Comparison of ENCODE assay signal across 2 cellular contexts in genomic region chr4:1453731-1454130, GRCh38.
A peak's percentile ranks its signal among the peaks of the same experiment; 100 is the strongest.
TF ChIP-seq lines count a peak whose summit lies in the region.

No MANE protein-coding gene starts in this region.

TF ChIP-seq in HEK293, 187 proteins besides CTCF, POLR2A, EP300 and RAD21 (continued from another document):
- no peak for TF ChIP-seq ZNF488 (tag by site-specific recombination; IDR thresholded peaks at IDR 0.05)
- TF ChIP-seq, protein P1, sequence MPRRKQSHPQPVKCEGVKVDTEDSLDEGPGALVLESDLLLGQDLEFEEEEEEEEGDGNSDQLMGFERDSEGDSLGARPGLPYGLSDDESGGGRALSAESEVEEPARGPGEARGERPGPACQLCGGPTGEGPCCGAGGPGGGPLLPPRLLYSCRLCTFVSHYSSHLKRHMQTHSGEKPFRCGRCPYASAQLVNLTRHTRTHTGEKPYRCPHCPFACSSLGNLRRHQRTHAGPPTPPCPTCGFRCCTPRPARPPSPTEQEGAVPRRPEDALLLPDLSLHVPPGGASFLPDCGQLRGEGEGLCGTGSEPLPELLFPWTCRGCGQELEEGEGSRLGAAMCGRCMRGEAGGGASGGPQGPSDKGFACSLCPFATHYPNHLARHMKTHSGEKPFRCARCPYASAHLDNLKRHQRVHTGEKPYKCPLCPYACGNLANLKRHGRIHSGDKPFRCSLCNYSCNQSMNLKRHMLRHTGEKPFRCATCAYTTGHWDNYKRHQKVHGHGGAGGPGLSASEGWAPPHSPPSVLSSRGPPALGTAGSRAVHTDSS (tag by site-specific recombination; IDR thresholded peaks at IDR 0.05), result peak; percentile 63; the same call in 1 of the 2 replicates
- no peak for TF ChIP-seq ZNF600 (tag by site-specific recombination; IDR thresholded peaks at IDR 0.05)
- 0 out of 2 replicates have a peak, but pooled peaks have one; percentile 3 for TF ChIP-seq ZNF133 (tag by site-specific recombination; IDR thresholded peaks at IDR 0.05)
- TF ChIP-seq ZNF423 (tag by site-specific recombination; IDR thresholded peaks at IDR 0.05), result no peak
- 0 out of 2 replicates have a peak, but pooled peaks have one; percentile 13 for TF ChIP-seq ZSCAN23 (tag by site-specific recombination; IDR thresholded peaks at IDR 0.05)
- TF ChIP-seq ZNF311 (tag by site-specific recombination; IDR thresholded peaks at IDR 0.05; ENCODE audit: borderline replicate concordance), result no peak
- no peak for TF ChIP-seq YY1 (tag by site-specific recombination; IDR thresholded peaks at IDR 0.05)
- TF ChIP-seq, protein P2, sequence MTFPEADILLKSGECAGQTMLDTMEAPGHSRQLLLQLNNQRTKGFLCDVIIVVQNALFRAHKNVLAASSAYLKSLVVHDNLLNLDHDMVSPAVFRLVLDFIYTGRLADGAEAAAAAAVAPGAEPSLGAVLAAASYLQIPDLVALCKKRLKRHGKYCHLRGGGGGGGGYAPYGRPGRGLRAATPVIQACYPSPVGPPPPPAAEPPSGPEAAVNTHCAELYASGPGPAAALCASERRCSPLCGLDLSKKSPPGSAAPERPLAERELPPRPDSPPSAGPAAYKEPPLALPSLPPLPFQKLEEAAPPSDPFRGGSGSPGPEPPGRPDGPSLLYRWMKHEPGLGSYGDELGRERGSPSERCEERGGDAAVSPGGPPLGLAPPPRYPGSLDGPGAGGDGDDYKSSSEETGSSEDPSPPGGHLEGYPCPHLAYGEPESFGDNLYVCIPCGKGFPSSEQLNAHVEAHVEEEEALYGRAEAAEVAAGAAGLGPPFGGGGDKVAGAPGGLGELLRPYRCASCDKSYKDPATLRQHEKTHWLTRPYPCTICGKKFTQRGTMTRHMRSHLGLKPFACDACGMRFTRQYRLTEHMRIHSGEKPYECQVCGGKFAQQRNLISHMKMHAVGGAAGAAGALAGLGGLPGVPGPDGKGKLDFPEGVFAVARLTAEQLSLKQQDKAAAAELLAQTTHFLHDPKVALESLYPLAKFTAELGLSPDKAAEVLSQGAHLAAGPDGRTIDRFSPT (tag by site-specific recombination; IDR thresholded peaks at IDR 0.05), result no peak
- TF ChIP-seq ZNF514 (tag by site-specific recombination; IDR thresholded peaks at IDR 0.05), result no peak
- TF ChIP-seq ZBTB1 (tag by site-specific recombination; IDR thresholded peaks at IDR 0.05), result no peak
- TF ChIP-seq SP2 (tag by site-specific recombination; IDR thresholded peaks at IDR 0.05), result no peak
- no peak for TF ChIP-seq ZNF112 (tag by site-specific recombination; IDR thresholded peaks at IDR 0.05)
- TF ChIP-seq SCRT2 (tag by site-specific recombination; IDR thresholded peaks at IDR 0.05), result no peak
- TF ChIP-seq ZNF585B (tag by site-specific recombination; IDR thresholded peaks at IDR 0.05), result no peak
- no peak for TF ChIP-seq ZNF747 (tag by site-specific recombination; IDR thresholded peaks at IDR 0.05)
- no peak for TF ChIP-seq MEIS1 (CRISPR knock-in tag; IDR thresholded peaks at IDR 0.05; ENCODE audit: borderline replicate concordance)
- TF ChIP-seq ZNF596 (tag by site-specific recombination; IDR thresholded peaks at IDR 0.05), result no peak
- TF ChIP-seq ZNF530 (tag by site-specific recombination; IDR thresholded peaks at IDR 0.05; ENCODE audit: low read depth), result no peak
- no peak for TF ChIP-seq HOXD13 (CRISPR knock-in tag; IDR thresholded peaks at IDR 0.05; ENCODE audit: borderline replicate concordance)
- TF ChIP-seq ATF2 (tag by site-specific recombination; IDR thresholded peaks at IDR 0.05; ENCODE audit: low read depth), result 0 out of 2 replicates have a peak, but pooled peaks have one; percentile 8

TF ChIP-seq in H1, 55 proteins besides CTCF, POLR2A, EP300 and RAD21 (continued from another document):
- TF ChIP-seq, protein P3, sequence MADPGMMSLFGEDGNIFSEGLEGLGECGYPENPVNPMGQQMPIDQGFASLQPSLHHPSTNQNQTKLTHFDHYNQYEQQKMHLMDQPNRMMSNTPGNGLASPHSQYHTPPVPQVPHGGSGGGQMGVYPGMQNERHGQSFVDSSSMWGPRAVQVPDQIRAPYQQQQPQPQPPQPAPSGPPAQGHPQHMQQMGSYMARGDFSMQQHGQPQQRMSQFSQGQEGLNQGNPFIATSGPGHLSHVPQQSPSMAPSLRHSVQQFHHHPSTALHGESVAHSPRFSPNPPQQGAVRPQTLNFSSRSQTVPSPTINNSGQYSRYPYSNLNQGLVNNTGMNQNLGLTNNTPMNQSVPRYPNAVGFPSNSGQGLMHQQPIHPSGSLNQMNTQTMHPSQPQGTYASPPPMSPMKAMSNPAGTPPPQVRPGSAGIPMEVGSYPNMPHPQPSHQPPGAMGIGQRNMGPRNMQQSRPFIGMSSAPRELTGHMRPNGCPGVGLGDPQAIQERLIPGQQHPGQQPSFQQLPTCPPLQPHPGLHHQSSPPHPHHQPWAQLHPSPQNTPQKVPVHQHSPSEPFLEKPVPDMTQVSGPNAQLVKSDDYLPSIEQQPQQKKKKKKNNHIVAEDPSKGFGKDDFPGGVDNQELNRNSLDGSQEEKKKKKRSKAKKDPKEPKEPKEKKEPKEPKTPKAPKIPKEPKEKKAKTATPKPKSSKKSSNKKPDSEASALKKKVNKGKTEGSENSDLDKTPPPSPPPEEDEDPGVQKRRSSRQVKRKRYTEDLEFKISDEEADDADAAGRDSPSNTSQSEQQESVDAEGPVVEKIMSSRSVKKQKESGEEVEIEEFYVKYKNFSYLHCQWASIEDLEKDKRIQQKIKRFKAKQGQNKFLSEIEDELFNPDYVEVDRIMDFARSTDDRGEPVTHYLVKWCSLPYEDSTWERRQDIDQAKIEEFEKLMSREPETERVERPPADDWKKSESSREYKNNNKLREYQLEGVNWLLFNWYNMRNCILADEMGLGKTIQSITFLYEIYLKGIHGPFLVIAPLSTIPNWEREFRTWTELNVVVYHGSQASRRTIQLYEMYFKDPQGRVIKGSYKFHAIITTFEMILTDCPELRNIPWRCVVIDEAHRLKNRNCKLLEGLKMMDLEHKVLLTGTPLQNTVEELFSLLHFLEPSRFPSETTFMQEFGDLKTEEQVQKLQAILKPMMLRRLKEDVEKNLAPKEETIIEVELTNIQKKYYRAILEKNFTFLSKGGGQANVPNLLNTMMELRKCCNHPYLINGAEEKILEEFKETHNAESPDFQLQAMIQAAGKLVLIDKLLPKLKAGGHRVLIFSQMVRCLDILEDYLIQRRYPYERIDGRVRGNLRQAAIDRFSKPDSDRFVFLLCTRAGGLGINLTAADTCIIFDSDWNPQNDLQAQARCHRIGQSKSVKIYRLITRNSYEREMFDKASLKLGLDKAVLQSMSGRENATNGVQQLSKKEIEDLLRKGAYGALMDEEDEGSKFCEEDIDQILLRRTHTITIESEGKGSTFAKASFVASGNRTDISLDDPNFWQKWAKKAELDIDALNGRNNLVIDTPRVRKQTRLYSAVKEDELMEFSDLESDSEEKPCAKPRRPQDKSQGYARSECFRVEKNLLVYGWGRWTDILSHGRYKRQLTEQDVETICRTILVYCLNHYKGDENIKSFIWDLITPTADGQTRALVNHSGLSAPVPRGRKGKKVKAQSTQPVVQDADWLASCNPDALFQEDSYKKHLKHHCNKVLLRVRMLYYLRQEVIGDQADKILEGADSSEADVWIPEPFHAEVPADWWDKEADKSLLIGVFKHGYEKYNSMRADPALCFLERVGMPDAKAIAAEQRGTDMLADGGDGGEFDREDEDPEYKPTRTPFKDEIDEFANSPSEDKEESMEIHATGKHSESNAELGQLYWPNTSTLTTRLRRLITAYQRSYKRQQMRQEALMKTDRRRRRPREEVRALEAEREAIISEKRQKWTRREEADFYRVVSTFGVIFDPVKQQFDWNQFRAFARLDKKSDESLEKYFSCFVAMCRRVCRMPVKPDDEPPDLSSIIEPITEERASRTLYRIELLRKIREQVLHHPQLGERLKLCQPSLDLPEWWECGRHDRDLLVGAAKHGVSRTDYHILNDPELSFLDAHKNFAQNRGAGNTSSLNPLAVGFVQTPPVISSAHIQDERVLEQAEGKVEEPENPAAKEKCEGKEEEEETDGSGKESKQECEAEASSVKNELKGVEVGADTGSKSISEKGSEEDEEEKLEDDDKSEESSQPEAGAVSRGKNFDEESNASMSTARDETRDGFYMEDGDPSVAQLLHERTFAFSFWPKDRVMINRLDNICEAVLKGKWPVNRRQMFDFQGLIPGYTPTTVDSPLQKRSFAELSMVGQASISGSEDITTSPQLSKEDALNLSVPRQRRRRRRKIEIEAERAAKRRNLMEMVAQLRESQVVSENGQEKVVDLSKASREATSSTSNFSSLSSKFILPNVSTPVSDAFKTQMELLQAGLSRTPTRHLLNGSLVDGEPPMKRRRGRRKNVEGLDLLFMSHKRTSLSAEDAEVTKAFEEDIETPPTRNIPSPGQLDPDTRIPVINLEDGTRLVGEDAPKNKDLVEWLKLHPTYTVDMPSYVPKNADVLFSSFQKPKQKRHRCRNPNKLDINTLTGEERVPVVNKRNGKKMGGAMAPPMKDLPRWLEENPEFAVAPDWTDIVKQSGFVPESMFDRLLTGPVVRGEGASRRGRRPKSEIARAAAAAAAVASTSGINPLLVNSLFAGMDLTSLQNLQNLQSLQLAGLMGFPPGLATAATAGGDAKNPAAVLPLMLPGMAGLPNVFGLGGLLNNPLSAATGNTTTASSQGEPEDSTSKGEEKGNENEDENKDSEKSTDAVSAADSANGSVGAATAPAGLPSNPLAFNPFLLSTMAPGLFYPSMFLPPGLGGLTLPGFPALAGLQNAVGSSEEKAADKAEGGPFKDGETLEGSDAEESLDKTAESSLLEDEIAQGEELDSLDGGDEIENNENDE (IDR thresholded peaks at IDR 0.05; ENCODE audit: insufficient replicate concordance, low read length), result no peak
- TF ChIP-seq MAFK (IDR thresholded peaks at IDR 0.05; ENCODE audit: low read depth, low read length) (no peak), KDM4A (IDR thresholded peaks at IDR 0.05; ENCODE audit: low read depth, low read length, severe bottlenecking) (no peak), RFX5 (IDR thresholded peaks at IDR 0.05; ENCODE audit: borderline replicate concordance, low read depth, low read length) (no peak), POU5F1 (IDR thresholded peaks at IDR 0.05; ENCODE audit: low read depth, low read length) (no peak), ATF2 (IDR thresholded peaks at IDR 0.05; ENCODE audit: low read length) (no peak), CREB1 (IDR thresholded peaks at IDR 0.05) (no peak), FOSL1 (IDR thresholded peaks at IDR 0.05; ENCODE audit: insufficient read depth, low read depth, low read length) (no peak), BCL11A (IDR thresholded peaks at IDR 0.05; ENCODE audit: low read depth in 2 of 2, low read length in 2 of 2) (no peak), SP4 (IDR thresholded peaks at IDR 0.05; ENCODE audit: low read length) (no peak), HDAC6 (IDR thresholded peaks at IDR 0.05; ENCODE audit: low read depth, low read length) (no peak), SRF (IDR thresholded peaks at IDR 0.05; ENCODE audit: low read depth, low read length) (no peak), CTBP2 (IDR thresholded peaks at IDR 0.05; ENCODE audit: borderline replicate concordance, insufficient read depth, insufficient read length, low read length) (no peak), GTF2F1 (IDR thresholded peaks at IDR 0.05; ENCODE audit: borderline replicate concordance, low read depth, low read length) (no peak), EGR1 (IDR thresholded peaks at IDR 0.05; ENCODE audit: borderline replicate concordance, low read depth, low read length) (no peak), CHD1 (IDR thresholded peaks at IDR 0.05; ENCODE audit: low read depth, low read length) (no peak)
